In genomic region chr9:78439192-78439865, GRCh38 we compare ENCODE assay signal across 8 cellular contexts.
DNase-seq lines count a peak whose midpoint lies in the region; ATAC-seq and TF ChIP-seq lines count a peak whose summit lies in the region.

No MANE protein-coding gene starts in this region.

- H3K4me3 ChIP-seq in ectodermal cell (ENCODE audit: insufficient read depth, low read depth, low read length): no peak overlapping the region
- H3K4me3 ChIP-seq in lower leg skin (ENCODE audit: low read depth, poor library complexity, severe bottlenecking): no peak overlapping the region

- peak overlapping the region; percentile 83 for H3K27ac ChIP-seq in ectodermal cell (ENCODE audit: insufficient read depth, low read depth, low read length, poor library complexity, severe bottlenecking)

- H3K9me3 ChIP-seq in ectodermal cell (ENCODE audit: control insufficient read depth, low read length): no peaks in the 10 kb centered on the region

- DNase-seq in AG08395 (ENCODE audit: low spot score): peak; percentile 87
- peak; percentile 52 to 80 for DNase-seq in NCI-H524 (lab: John Stamatoyannopoulos, UW)
- DNase-seq in activated CD4-positive, alpha-beta T cell treated with anti-CD3 and anti-CD28 coated beads, Interleukin-2, amount 50 U/mL, for 4 hours: peak; percentile 38 to 48
- DNase-seq in lower leg skin (ENCODE audit: low spot score in 2 of 2): peak; percentile 82 to 96
- DNase-seq in stimulated activated CD4-positive, alpha-beta T cell treated with anti-CD3 and anti-CD28 coated beads, TNF-alpha, amount 100 ng/mL, for 1 hour (ENCODE audit: low read depth in 3 of 3, low spot score in 1 of 3): peak; percentile 5 to 37 (median 18)

- TF ChIP-seq CTCF in lower leg skin (IDR thresholded peaks at IDR 0.05): peak in 1 of 3 donors; percentile 46

- H3K27me3 ChIP-seq in ectodermal cell (ENCODE audit: control insufficient read depth, insufficient read depth, low read length, poor library complexity, severe bottlenecking): no peaks in the 10 kb centered on the region

- WGBS in ectodermal cell, 2 experiments: 12% methylated on average over 23 of the region's 23 CpGs
- WGBS in lower leg skin, 2 donors: 3 to 6% methylated on average over 23 of the region's 23 CpGs

- H3K36me3 ChIP-seq in ectodermal cell (ENCODE audit: control insufficient read depth, insufficient read depth, low read length): no peaks in the 10 kb centered on the region

- H3K4me1 ChIP-seq in ectodermal cell (ENCODE audit: control insufficient read depth, insufficient read depth, low read length): peaks cover 38% of the 10 kb centered on the region

- intact Hi-C loops in lower leg skin (cut with DNase I; ENCODE audit: low total_unique reads): no loop called here

- peak; percentile 91 for ATAC-seq in GM18870 (IDR thresholded peaks at IDR 0.05; ENCODE audit: unreplicated experiment)
- peak; percentile 78 for ATAC-seq in HG03442 (IDR thresholded peaks at IDR 0.05; ENCODE audit: unreplicated experiment)

- no peak for TF ChIP-seq POLR2A in lower leg skin (IDR thresholded peaks at IDR 0.05)

Comparison
In these comparisons a context has a peak if more than half of its experiments do, and no peak if none do; other contexts are left out.
1. DNase-seq: peak in every context shown above with its lines; median percentile 89 in lower leg skin; 87 in AG08395; 66 in NCI-H524; 43 in activated CD4-positive, alpha-beta T cell treated with anti-CD3 and anti-CD28 coated beads, Interleukin-2, amount 50 U/mL, for 4 hours; 18 in stimulated activated CD4-positive, alpha-beta T cell treated with anti-CD3 and anti-CD28 coated beads, TNF-alpha, amount 100 ng/mL, for 1 hour.